8 cellular contexts compared by ENCODE assay signal in genomic region chr12:80936642-80937390, GRCh38. TPM values are rescaled to one million over a fixed set of nuclear protein-coding genes. Genes with fewer than 3 reads are reported as not detected.
DNase-seq lines count a peak whose midpoint lies in the region; ATAC-seq and TF ChIP-seq lines count a peak whose summit lies in the region.

No MANE protein-coding gene starts in this region.

- intact Hi-C loops in adrenal gland (cut with DNase I) (no loop called here), left ventricle myocardium superior (cut with micrococcal nuclease) (loop anchor here (5.0 kb wide), 1 partner anchor 100 kb away; no protein-coding TSS in a partner anchor), posterior cingulate gyrus (cut with DNase I) (no loop called here)

- peak; percentile 51 for ATAC-seq in GM21619 (IDR thresholded peaks at IDR 0.05; ENCODE audit: unreplicated experiment)
- peak; percentile 84 for ATAC-seq in left ventricle myocardium superior

- no peak for TF ChIP-seq POLR2A in adrenal gland (IDR thresholded peaks at IDR 0.05)

- H3K36me3 ChIP-seq in adrenal gland (replicated peaks in 1 of 2) = no peaks in the 10 kb centered on the region

- H3K27me3 ChIP-seq in adrenal gland = no peaks in the 10 kb centered on the region

- 0 to 1% (median 0%) methylated on average over 44 to 67 of the region's 67 CpGs; no CpG with 5 or more reads in 1 of the 4 donors for WGBS in adrenal gland, 4 donors

- DNase-seq in DMS79 (lab: John Stamatoyannopoulos, UW) (peak; percentile 27), DMS79 treated with DMSO at 0.1 percent for 48 hours (lab: John Stamatoyannopoulos, UW) (no peak), HT1080 (ENCODE audit: low read depth) (peak; percentile 37), adrenal gland (peak in 5 of 7 donors; percentile 21 to 70 (median 22)), left ventricle myocardium superior (peak; percentile 66), posterior cingulate gyrus (peak; percentile 21 to 87 (median 40)), inferior parietal cortex (ENCODE audit: extremely low spot score) (no peak)

- H3K4me3 ChIP-seq in adrenal gland = peak overlapping the region; percentile 25 to 60 (median 46)

- H3K9me3 ChIP-seq in adrenal gland (replicated peaks in 1 of 3) = no peaks in the 10 kb centered on the region

- H3K27ac ChIP-seq in adrenal gland = peak overlapping the region in 3 of 5 donors; percentile 51 to 87 (median 53)

- TF ChIP-seq CTCF in adrenal gland (IDR thresholded peaks at IDR 0.05) = no peak

- H3K4me1 ChIP-seq in adrenal gland (replicated peaks in 1 of 2) = peaks cover 0 to 4% of the 10 kb centered on the region in 2 donors

RNA-seq across cellular contexts. Expression of gene LIN7A, which starts 0.9 kb away (rescaled TPM):
- total RNA-seq in HT1080 (2014; rRNA removed; shearing (Covaris generic)) = 1.1 and 1.8 TPM in 2 replicates
- polyA plus RNA-seq in HT1080 (2015; cell fraction: cytosol; rRNA removed) = 0.21 and 0.28 TPM in 2 replicates
- polyA plus RNA-seq in HT1080 (2015; cell fraction: nucleus; rRNA removed) = 0.22 and 0.77 TPM in 2 replicates
- total RNA-seq in adrenal gland (1 to 10 TPM in 7 of 8 donors, under 1 TPM in 1; 0.35 to 6.0 (median 2.7) TPM), left ventricle myocardium superior (14.4 TPM)
- polyA plus RNA-seq in adrenal gland = 1 to 10 TPM; 1.6 to 4.7 (median 3.5) TPM

Comparison
In these comparisons a context has a peak if more than half of its experiments do, and no peak if none do; other contexts are left out.
1. DNase-seq: peak in DMS79 (single experiment), HT1080 (single experiment), adrenal gland (5 of 7), left ventricle myocardium superior (single experiment) and posterior cingulate gyrus (10 of 10); none in DMS79 treated with DMSO at 0.1 percent for 48 hours (single experiment) and inferior parietal cortex (single experiment).